Comparison of ENCODE assay signal across 1 cellular context in genomic region chr16:27242398-27242797, GRCh38.
TF ChIP-seq lines count a peak whose summit lies in the region.

No MANE protein-coding gene starts in this region.

TF ChIP-seq in GM23338, 12 proteins besides CTCF, POLR2A, EP300 and RAD21 (continued from another document):
- TF ChIP-seq ZNF114 (CRISPR knock-in tag; IDR thresholded peaks at IDR 0.05) (no peak), EZH2phosphoT487 (IDR thresholded peaks at IDR 0.05; ENCODE audit: unreplicated experiment) (no peak), NANOG (IDR thresholded peaks at IDR 0.05; ENCODE audit: borderline replicate concordance) (no peak)
TF ChIP-seq in GM23338: peak in this region for 0.
